ENCODE assay signal across 1 cellular context in genomic region chr11:538431-539051, GRCh38.
TF ChIP-seq lines count a peak whose summit lies in the region.

No MANE protein-coding gene starts in this region.

TF ChIP-seq in SK-N-SH treated with all-trans-retinoic acid at 6 μM for 48 hours, 23 proteins besides CTCF, POLR2A, EP300 and RAD21 (continued from another document):
- TF ChIP-seq, protein P1, sequence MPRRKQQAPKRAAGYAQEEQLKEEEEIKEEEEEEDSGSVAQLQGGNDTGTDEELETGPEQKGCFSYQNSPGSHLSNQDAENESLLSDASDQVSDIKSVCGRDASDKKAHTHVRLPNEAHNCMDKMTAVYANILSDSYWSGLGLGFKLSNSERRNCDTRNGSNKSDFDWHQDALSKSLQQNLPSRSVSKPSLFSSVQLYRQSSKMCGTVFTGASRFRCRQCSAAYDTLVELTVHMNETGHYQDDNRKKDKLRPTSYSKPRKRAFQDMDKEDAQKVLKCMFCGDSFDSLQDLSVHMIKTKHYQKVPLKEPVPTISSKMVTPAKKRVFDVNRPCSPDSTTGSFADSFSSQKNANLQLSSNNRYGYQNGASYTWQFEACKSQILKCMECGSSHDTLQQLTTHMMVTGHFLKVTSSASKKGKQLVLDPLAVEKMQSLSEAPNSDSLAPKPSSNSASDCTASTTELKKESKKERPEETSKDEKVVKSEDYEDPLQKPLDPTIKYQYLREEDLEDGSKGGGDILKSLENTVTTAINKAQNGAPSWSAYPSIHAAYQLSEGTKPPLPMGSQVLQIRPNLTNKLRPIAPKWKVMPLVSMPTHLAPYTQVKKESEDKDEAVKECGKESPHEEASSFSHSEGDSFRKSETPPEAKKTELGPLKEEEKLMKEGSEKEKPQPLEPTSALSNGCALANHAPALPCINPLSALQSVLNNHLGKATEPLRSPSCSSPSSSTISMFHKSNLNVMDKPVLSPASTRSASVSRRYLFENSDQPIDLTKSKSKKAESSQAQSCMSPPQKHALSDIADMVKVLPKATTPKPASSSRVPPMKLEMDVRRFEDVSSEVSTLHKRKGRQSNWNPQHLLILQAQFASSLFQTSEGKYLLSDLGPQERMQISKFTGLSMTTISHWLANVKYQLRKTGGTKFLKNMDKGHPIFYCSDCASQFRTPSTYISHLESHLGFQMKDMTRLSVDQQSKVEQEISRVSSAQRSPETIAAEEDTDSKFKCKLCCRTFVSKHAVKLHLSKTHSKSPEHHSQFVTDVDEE (CRISPR knock-in tag; IDR thresholded peaks at IDR 0.05), result no peak
- TF ChIP-seq BACH2 (CRISPR knock-in tag; IDR thresholded peaks at IDR 0.05; ENCODE audit: borderline replicate concordance) (no peak), ZFP3 (CRISPR knock-in tag; IDR thresholded peaks at IDR 0.05) (no peak), TCF4 (CRISPR knock-in tag; IDR thresholded peaks at IDR 0.05; ENCODE audit: borderline replicate concordance) (no peak), ZFP30 (CRISPR knock-in tag; IDR thresholded peaks at IDR 0.05) (no peak), GLIS3 (CRISPR knock-in tag; IDR thresholded peaks at IDR 0.05) (no peak)
